Comparison of ENCODE assay signal across 5 cellular contexts in genomic region chr6:13872006-13872405, GRCh38. TPM values are rescaled to one million over a fixed set of nuclear protein-coding genes. Genes with fewer than 3 reads are reported as not detected.
"Had no signal": no experiment of that assay in that cellular context is flagged by ENCODE, and none has a peak within 500 bp of the region (broad histone marks: within the 10 kb centered on the region; RNA-seq: fewer than 3 reads in every experiment).

No MANE protein-coding gene starts in this region.

RNA-seq across cellular contexts. Expression of gene RNF182, which starts 52.7 kb away (rescaled TPM):
- total RNA-seq: left ventricle myocardium inferior, mononuclear cell had no signal
- polyA plus RNA-seq: hepatocyte, immature natural killer cell, liver had no signal
